Comparison of ENCODE assay signal across 7 cellular contexts in genomic region chr12:116455540-116456306, GRCh38.
DNase-seq lines count a peak whose midpoint lies in the region; ATAC-seq and TF ChIP-seq lines count a peak whose summit lies in the region.

No MANE protein-coding gene starts in this region.

- no peak for TF ChIP-seq CTCF in astrocyte of the cerebellum (IDR thresholded peaks at IDR 0.05; ENCODE audit: low read depth, low read length, missing control alignments)
- TF ChIP-seq CTCF in spleen (IDR thresholded peaks at IDR 0.05 in 8 of 11, conservative IDR thresholded peaks at IDR 0.05 in 3 of 11) = no peak

- peaks cover 0 to 35% (median 9%) of the 10 kb centered on the region in 6 donors for H3K4me1 ChIP-seq in spleen

- no peak for TF ChIP-seq POLR2A in spleen (IDR thresholded peaks at IDR 0.05)

- in situ Hi-C loops in astrocyte of the cerebellum (cut with HindIII; ENCODE audit: low sequenced_read_pairs) = loop anchor here (5.0 kb wide), 1 partner anchor 63 kb away; no protein-coding TSS in a partner anchor

- no peaks in the 10 kb centered on the region for H3K36me3 ChIP-seq in spleen

- DNase-seq in HT-29 (ENCODE audit: low spot score) (peak; percentile 64), astrocyte of the cerebellum (ENCODE audit: low read depth) (peak; percentile 94), islet precursor cell (peak; percentile 91), spleen (peak; percentile 24), NCI-H187 (lab: John Stamatoyannopoulos, UW) (no peak)

- no peaks in the 10 kb centered on the region for H3K9me3 ChIP-seq in spleen

- WGBS in spleen, 5 donors = 33 to 54% (median 48%) methylated on average over 15 of the region's 15 CpGs

- H3K4me3 ChIP-seq in astrocyte of the cerebellum (ENCODE audit: low read depth, low read length) = no peak overlapping the region
- H3K4me3 ChIP-seq in spleen = no peak overlapping the region

- intact Hi-C loops in spleen (cut with DNase I; ENCODE audit: low total_unique reads) = no loop called here

- H3K27me3 ChIP-seq in spleen (replicated peaks in 1 of 7) = peaks cover 0 to 9% (median 0%) of the 10 kb centered on the region in 7 donors

- ATAC-seq in GM19328 (IDR thresholded peaks at IDR 0.05; ENCODE audit: unreplicated experiment) (no peak), HG03175 (IDR thresholded peaks at IDR 0.05; ENCODE audit: unreplicated experiment) (no peak)

- H3K27ac ChIP-seq in spleen = peak overlapping the region in 7 of 8 donors; percentile 9 to 65 (median 59)

Comparison
In these comparisons a context has a peak if more than half of its experiments do, and no peak if none do; other contexts are left out.
1. DNase-seq: peak in HT-29 (single experiment), astrocyte of the cerebellum (single experiment), islet precursor cell (single experiment) and spleen (single experiment); none in NCI-H187 (0 of 2).